ENCODE assay signal across 12 cellular contexts in the genomic region with DNA sequence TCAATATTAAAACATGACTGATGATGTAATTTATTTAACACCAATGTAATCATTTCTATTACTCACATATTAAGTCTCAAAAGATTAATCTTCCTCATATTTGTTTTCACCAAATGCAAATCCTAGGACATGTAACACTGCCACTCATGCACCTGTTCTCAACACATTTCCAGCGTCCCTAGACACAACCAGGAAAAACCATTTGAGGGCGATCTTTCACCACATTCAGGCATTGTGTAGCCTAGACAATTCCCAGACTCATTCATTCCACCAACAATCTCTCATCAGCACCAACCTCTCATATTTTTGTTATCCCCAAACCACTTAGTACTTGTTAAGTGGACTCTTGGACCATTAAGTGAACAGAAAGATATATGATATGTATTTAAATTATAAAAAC.
DNase-seq lines count a peak whose midpoint lies in the region; ATAC-seq and TF ChIP-seq lines count a peak whose summit lies in the region.
"Had no signal": no experiment of that assay in that cellular context is flagged by ENCODE, and none has a peak within 500 bp of the region (broad histone marks: within the 10 kb centered on the region; RNA-seq: fewer than 3 reads in every experiment).

No MANE protein-coding gene starts in this region.

- H3K4me3 ChIP-seq in HCT116 (replicated peaks in 1 of 2; ENCODE audit: low read depth in 1 of 2, low read length in 2 of 2) = no peak overlapping the region
- H3K4me3 ChIP-seq: lung, SK-N-MC had no signal

- H2AFZ ChIP-seq in HCT116 (ENCODE audit: low read depth, low read length, poor library complexity, severe bottlenecking) = no peak overlapping the region

- ATAC-seq in HCT116 = peak; percentile 69; the same call in 1 of the 2 replicates
- no peak for ATAC-seq in GM18909 (IDR thresholded peaks at IDR 0.05; ENCODE audit: poor library complexity, unreplicated experiment)
- ATAC-seq: activated CD8-positive, alpha-beta memory T cell treated with anti-CD3 and anti-CD28 coated beads, Interleukin-2, amount 10 ng/mL, durations not matched to agents 7 days and 5 days had no signal

- no peaks in the 10 kb centered on the region for H4K20me1 ChIP-seq in HCT116 (ENCODE audit: insufficient read depth)

- DNase-seq in CD14-positive monocyte (ENCODE audit: low spot score) = no peak
- no peak for DNase-seq in HCT116 (ENCODE audit: low read depth, low spot score)
- DNase-seq in NCI-H345 treated with DMSO at 0.1 percent for 48 hours (lab: John Stamatoyannopoulos, UW; ENCODE audit: unreplicated experiment) = peak; percentile 41
- peak; percentile 30 for DNase-seq in endothelial cell (ENCODE audit: low spot score)
- no peak for DNase-seq in ureter (ENCODE audit: low spot score)
- DNase-seq in activated CD4-positive, alpha-beta T cell treated with anti-CD3 and anti-CD28 coated beads, Interleukin-2, amount 10 ng/mL, durations not matched to agents 7 days and 5 days = no peak
- DNase-seq in activated gamma-delta T cell treated with Interleukin-2 at 50 U/mL for 16 hours = no peak
- DNase-seq: activated CD8-positive, alpha-beta memory T cell treated with anti-CD3 and anti-CD28 coated beads, Interleukin-2, amount 10 ng/mL, durations not matched to agents 7 days and 5 days had no signal

- no peaks in the 10 kb centered on the region for H3K4me1 Mint-ChIP-seq in CD14-positive monocyte
- no peaks in the 10 kb centered on the region for H3K4me1 Mint-ChIP-seq in endothelial cell (ENCODE audit: unreplicated experiment)
- no peaks in the 10 kb centered on the region for H3K4me1 Mint-ChIP-seq in activated CD4-positive, alpha-beta T cell treated with anti-CD3 and anti-CD28 coated beads, Interleukin-2, amount 10 ng/mL, durations not matched to agents 7 days and 5 days
- H3K4me1 Mint-ChIP-seq: activated CD8-positive, alpha-beta memory T cell treated with anti-CD3 and anti-CD28 coated beads, Interleukin-2, amount 10 ng/mL, durations not matched to agents 7 days and 5 days had no signal

- H3K4me3 Mint-ChIP-seq in CD14-positive monocyte (no peak overlapping the region), endothelial cell (ENCODE audit: unreplicated experiment) (no peak overlapping the region)
- H3K4me3 Mint-ChIP-seq in activated CD4-positive, alpha-beta T cell treated with anti-CD3 and anti-CD28 coated beads, Interleukin-2, amount 10 ng/mL, durations not matched to agents 7 days and 5 days = no peak overlapping the region
- H3K4me3 Mint-ChIP-seq: activated CD8-positive, alpha-beta memory T cell treated with anti-CD3 and anti-CD28 coated beads, Interleukin-2, amount 10 ng/mL, durations not matched to agents 7 days and 5 days had no signal

- CTCF ChIA-PET in HCT116 (lab: Charles Lee) = no interaction called here
- CTCF ChIA-PET in activated CD4-positive, alpha-beta T cell treated with anti-CD3 and anti-CD28 coated beads, Interleukin-2, amount 10 ng/mL, durations not matched to agents 7 days and 5 days (lab: Charles Lee) = no interaction called here

- no peaks in the 10 kb centered on the region for H3K79me2 ChIP-seq in HCT116 (ENCODE audit: insufficient read depth, low read length)

- peaks cover 0 to 7% (median 6%) of the 10 kb centered on the region in 3 donors for H3K27me3 Mint-ChIP-seq in CD14-positive monocyte (ENCODE audit: low read depth in 3 of 3)
- no peaks in the 10 kb centered on the region for H3K27me3 Mint-ChIP-seq in endothelial cell (ENCODE audit: unreplicated experiment)
- peaks cover 4% of the 10 kb centered on the region for H3K27me3 Mint-ChIP-seq in activated CD4-positive, alpha-beta T cell treated with anti-CD3 and anti-CD28 coated beads, Interleukin-2, amount 10 ng/mL, durations not matched to agents 7 days and 5 days

- H3K9me3 ChIP-seq in HCT116 (ENCODE audit: control insufficient read depth in 1 of 2, insufficient read depth in 1 of 2, low read depth in 1 of 2, low read length in 2 of 2) = no peaks in the 10 kb centered on the region
- H3K9me3 ChIP-seq: Caco-2 had no signal

- no peaks in the 10 kb centered on the region for H3K27me3 ChIP-seq in HCT116 (ENCODE audit: insufficient read depth, low read length)

- H3K9me3 Mint-ChIP-seq in CD14-positive monocyte = no peaks in the 10 kb centered on the region
- no peaks in the 10 kb centered on the region for H3K9me3 Mint-ChIP-seq in endothelial cell (ENCODE audit: unreplicated experiment)
- peaks cover 3% of the 10 kb centered on the region for H3K9me3 Mint-ChIP-seq in activated CD4-positive, alpha-beta T cell treated with anti-CD3 and anti-CD28 coated beads, Interleukin-2, amount 10 ng/mL, durations not matched to agents 7 days and 5 days

- no TSS peak for BruUV-seq in HCT116 (replicated peaks; lab: Mats Ljungman, UMichigan)

- H3K4me1 ChIP-seq in HCT116 (ENCODE audit: control insufficient read depth in 1 of 2, insufficient read depth in 2 of 2, low read length in 2 of 2) = no peaks in the 10 kb centered on the region
- H3K4me1 ChIP-seq: Caco-2 had no signal

- H3K36me3 Mint-ChIP-seq in CD14-positive monocyte (peaks cover 13 to 16% of the 10 kb centered on the region in 2 donors), endothelial cell (ENCODE audit: low read depth, unreplicated experiment) (no peaks in the 10 kb centered on the region)
- peaks cover 2% of the 10 kb centered on the region for H3K36me3 Mint-ChIP-seq in activated CD4-positive, alpha-beta T cell treated with anti-CD3 and anti-CD28 coated beads, Interleukin-2, amount 10 ng/mL, durations not matched to agents 7 days and 5 days (ENCODE audit: low read depth)

- POLR2A ChIA-PET in HCT116 (lab: Charles Lee) = no interaction called here
- POLR2A ChIA-PET in activated CD4-positive, alpha-beta T cell treated with anti-CD3 and anti-CD28 coated beads, Interleukin-2, amount 10 ng/mL, durations not matched to agents 7 days and 5 days (lab: Charles Lee) = no interaction called here

- H3K9ac ChIP-seq in HCT116 (ENCODE audit: low read length) = no peak overlapping the region

- TF ChIP-seq RAD21 in HCT116 (IDR thresholded peaks at IDR 0.05; ENCODE audit: low read depth) = peak; percentile 62

- RAD21 ChIA-PET in HCT116 (lab: Charles Lee; ENCODE audit: low non-redundant PET in 1 of 2, low total read pairs in 2 of 2, uncharacterized antibody in 2 of 2, unreplicated experiment in 2 of 2) = no interaction called here

- no peak overlapping the region for H3K27ac Mint-ChIP-seq in CD14-positive monocyte
- no peak overlapping the region for H3K27ac Mint-ChIP-seq in endothelial cell (ENCODE audit: unreplicated experiment)
- H3K27ac Mint-ChIP-seq in activated CD4-positive, alpha-beta T cell treated with anti-CD3 and anti-CD28 coated beads, Interleukin-2, amount 10 ng/mL, durations not matched to agents 7 days and 5 days = no peak overlapping the region
- H3K27ac Mint-ChIP-seq: activated CD8-positive, alpha-beta memory T cell treated with anti-CD3 and anti-CD28 coated beads, Interleukin-2, amount 10 ng/mL, durations not matched to agents 7 days and 5 days had no signal

- intact Hi-C loops in CD14-positive monocyte (cut with micrococcal nuclease) = no loop called here
- intact Hi-C loops in HCT116 (cut with micrococcal nuclease) = loop anchor here (5.0 kb wide), 1 partner anchor 91 kb away; no protein-coding TSS in a partner anchor

- no peaks in the 10 kb centered on the region for H3K9me2 ChIP-seq in HCT116 (ENCODE audit: insufficient read depth)

- no peaks in the 10 kb centered on the region for H3K36me3 ChIP-seq in HCT116 (ENCODE audit: control insufficient read depth in 1 of 2, insufficient read depth in 2 of 2, low read length in 2 of 2)

- H3K4me2 ChIP-seq in HCT116 (ENCODE audit: low read length) = no peak overlapping the region

- no peak overlapping the region for H3K27ac ChIP-seq in HCT116 (ENCODE audit: low read depth, low read length)
- H3K27ac ChIP-seq: SK-N-MC had no signal

- TF ChIP-seq POLR2A in HCT116 (IDR thresholded peaks at IDR 0.05; ENCODE audit: borderline replicate concordance, extremely low read depth, insufficient read depth, insufficient read length) = no peak

- TF ChIP-seq CTCF in CD14-positive monocyte (IDR thresholded peaks at IDR 0.05) = peak; percentile 11
- peak; percentile 26 to 39 (median 35); a peak in 4 of 6 replicates for TF ChIP-seq CTCF in HCT116 (IDR thresholded peaks at IDR 0.05 in 2 of 3, conservative IDR thresholded peaks at IDR 0.05 in 1 of 3; ENCODE audit: borderline replicate concordance in 1 of 3, insufficient read depth in 1 of 3, low read depth in 2 of 3, low read length in 2 of 3)
- TF ChIP-seq CTCF in endothelial cell (IDR thresholded peaks at IDR 0.05; ENCODE audit: unreplicated experiment) = no peak

TF ChIP-seq in HCT116, 20 proteins besides CTCF, POLR2A, EP300 and RAD21:
- TF ChIP-seq SIN3A (IDR thresholded peaks at IDR 0.05; ENCODE audit: low read depth) (no peak), ZFX (IDR thresholded peaks at IDR 0.05) (no peak), CEBPB (IDR thresholded peaks at IDR 0.05; ENCODE audit: low read depth) (no peak), SP1 (IDR thresholded peaks at IDR 0.05; ENCODE audit: low read depth) (no peak), POLR2AphosphoS5 (IDR thresholded peaks at IDR 0.05; ENCODE audit: low read depth, low read length) (no peak), YY1 (IDR thresholded peaks at IDR 0.05; ENCODE audit: extremely low read depth, insufficient replicate concordance, low read depth, low read length) (no peak), ELF1 (IDR thresholded peaks at IDR 0.05; ENCODE audit: borderline replicate concordance, low read depth) (no peak), ZNF274 (IDR thresholded peaks at IDR 0.05; ENCODE audit: low read depth, low read length) (no peak), CBX3 (IDR thresholded peaks at IDR 0.05; ENCODE audit: low read depth) (no peak), EZH2phosphoT487 (IDR thresholded peaks at IDR 0.05; ENCODE audit: borderline replicate concordance) (no peak)
- TF ChIP-seq, protein P1, sequence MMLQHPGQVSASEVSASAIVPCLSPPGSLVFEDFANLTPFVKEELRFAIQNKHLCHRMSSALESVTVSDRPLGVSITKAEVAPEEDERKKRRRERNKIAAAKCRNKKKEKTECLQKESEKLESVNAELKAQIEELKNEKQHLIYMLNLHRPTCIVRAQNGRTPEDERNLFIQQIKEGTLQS (IDR thresholded peaks at IDR 0.05) = no peak

Comparison
In these comparisons a context has a peak if more than half of its experiments do, and no peak if none do; other contexts are left out.
1. DNase-seq: peak in NCI-H345 treated with DMSO at 0.1 percent for 48 hours (single experiment) and endothelial cell (single experiment); none in CD14-positive monocyte (single experiment), HCT116 (single experiment), ureter (single experiment), activated CD4-positive, alpha-beta T cell treated with anti-CD3 and anti-CD28 coated beads, Interleukin-2, amount 10 ng/mL, durations not matched to agents 7 days and 5 days (single experiment) and activated gamma-delta T cell treated with Interleukin-2 at 50 U/mL for 16 hours (single experiment).